Comparison of ENCODE assay signal across 27 cellular contexts in the genomic region with DNA sequence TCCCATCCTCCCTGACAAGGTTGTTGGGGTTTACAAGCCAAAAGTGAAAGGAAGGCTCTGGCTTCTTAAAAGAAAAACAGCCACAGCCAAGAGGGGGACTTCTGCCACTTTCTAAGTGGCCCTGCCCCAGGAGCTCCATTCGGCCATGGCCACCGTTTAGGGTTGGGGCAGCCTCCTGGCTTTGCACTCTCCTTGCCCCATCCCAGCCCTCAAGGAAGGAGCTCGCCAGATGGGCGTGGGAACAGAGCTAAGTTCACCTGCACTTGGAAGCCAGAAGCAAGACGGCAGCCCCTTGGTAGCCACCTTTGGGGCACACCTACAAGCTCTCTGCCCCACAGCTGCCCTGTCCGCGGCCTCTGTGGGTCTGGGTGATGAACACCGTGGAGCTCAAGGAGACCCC.
"Had no signal": no experiment of that assay in that cellular context is flagged by ENCODE, and none has a peak within 500 bp of the region (broad histone marks: within the 10 kb centered on the region; RNA-seq: fewer than 3 reads in every experiment).

No MANE protein-coding gene starts in this region.

- DNase-seq: stimulated activated CD4-positive, alpha-beta T cell treated with anti-CD3 and anti-CD28 coated beads, Interleukin-2, amount 100 ng/mL, for 48 hours; stimulated activated CD4-positive, alpha-beta T cell treated with anti-CD3 and anti-CD28 coated beads, Interleukin-4, amount 100 ng/mL, for 1 hour; stimulated activated CD4-positive, alpha-beta T cell treated with anti-CD3 and anti-CD28 coated beads, Interleukin-4, amount 100 ng/mL, for 24 hours; stimulated activated CD4-positive, alpha-beta T cell treated with anti-CD3 and anti-CD28 coated beads, Interleukin-4, amount 100 ng/mL, for 4 hours; stimulated activated CD8-positive, alpha-beta memory T cell treated with anti-CD3 and anti-CD28 coated beads, Interleukin-4, amount 100 ng/mL, for 48 hours; stimulated activated naive B cell treated with anti-CD40 and anti-IgM and Interleukin-4, amounts not matched to agents 10 μg/mL and 1 μg/mL and 100 μg/mL, for 72 hours; stimulated activated naive CD4-positive, alpha-beta T cell; stimulated activated naive CD4-positive, alpha-beta T cell treated with Interleukin-2 at 50 U/mL for 16 hours; stimulated activated naive CD8-positive, alpha-beta T cell treated with anti-CD3 and anti-CD28 coated beads, Interleukin-15, amount 100 ng/mL, for 72 hours; stimulated activated naive CD8-positive, alpha-beta T cell treated with anti-CD3 and anti-CD28 coated beads, Interleukin-15, Interleukin-2, amounts not matched to agents 100 U/mL and 50 U/mL, for 24 hours; stomach; substantia nigra; testis; thyroid gland; tibial artery; transverse colon; trophoblast cell; upper lobe of left lung; upper lobe of right lung; uterus had no signal

- H3K4me3 ChIP-seq: stomach, suprapubic skin, testis, thoracic aorta, thyroid gland, tibial artery, tibial nerve, transverse colon, upper lobe of left lung, upper lobe of right lung, uterus, vagina had no signal

- ATAC-seq: stimulated activated effector memory CD8-positive, alpha-beta T cell treated with anti-CD3 and anti-CD28 coated beads, Interleukin-12 subunit alpha, Interleukin-12 subunit beta, amount 100 ng/mL, for 72 hours; stimulated activated memory B cell treated with anti-CD40 and anti-IgM and Interleukin-4, amounts not matched to agents 10 μg/mL and 1 μg/mL and 100 μg/mL, for 72 hours; stimulated activated naive B cell treated with anti-CD40 and anti-IgM and Interleukin-4, amounts not matched to agents 10 μg/mL and 1 μg/mL and 100 μg/mL, for 72 hours; stimulated activated naive CD8-positive, alpha-beta T cell treated with anti-CD3 and anti-CD28 coated beads, Interleukin-15, amount 100 ng/mL, for 72 hours; stimulated activated naive CD8-positive, alpha-beta T cell treated with anti-CD3 and anti-CD28 coated beads, Interleukin-15, Interleukin-2, amounts not matched to agents 100 U/mL and 50 U/mL, for 24 hours; upper lobe of right lung had no signal

- H3K27ac ChIP-seq: stomach, suprapubic skin, testis, thoracic aorta, thyroid gland, tibial artery, tibial nerve, transverse colon, upper lobe of left lung, upper lobe of right lung, uterus, vagina had no signal

- H3K27me3 ChIP-seq: testis, thyroid gland, tibial nerve, transverse colon, upper lobe of left lung, upper lobe of right lung, uterus, vagina had no signal

- FAIRE-seq: urothelium cell line had no signal

- H3K36me3 ChIP-seq: stomach, suprapubic skin, thoracic aorta, thyroid gland, tibial artery, transverse colon, upper lobe of left lung, upper lobe of right lung, uterus, vagina had no signal

- H3K9me3 ChIP-seq: stomach, suprapubic skin, testis, thoracic aorta, thyroid gland, tibial artery, tibial nerve, transverse colon, upper lobe of left lung, upper lobe of right lung, uterus, vagina had no signal
